Comparison of ENCODE assay signal across 14 cellular contexts in genomic region chr7:107951172-107951787, GRCh38. TPM values are rescaled to one million over a fixed set of nuclear protein-coding genes. Genes with fewer than 3 reads are reported as not detected.
DNase-seq lines count a peak whose midpoint lies in the region; ATAC-seq and TF ChIP-seq lines count a peak whose summit lies in the region.
"Had no signal": no experiment of that assay in that cellular context is flagged by ENCODE, and none has a peak within 500 bp of the region (broad histone marks: within the 10 kb centered on the region; RNA-seq: fewer than 3 reads in every experiment).

No MANE protein-coding gene starts in this region.

- H3K9ac ChIP-seq in PC-3 (ENCODE audit: low read length) (no peak overlapping the region), mesenchymal stem cell (ENCODE audit: low read length) (no peak overlapping the region), stomach smooth muscle (ENCODE audit: low read length in 2 of 2) (no peak overlapping the region)

- ATAC-seq in PC-3 (no peak), GM18870 (IDR thresholded peaks at IDR 0.05; ENCODE audit: unreplicated experiment) (no peak)
- ATAC-seq: GM12878 had no signal

- no peak overlapping the region for H3K4me3 ChIP-seq in PC-3 (ENCODE audit: low read length)
- no peak overlapping the region for H3K4me3 ChIP-seq in mesenchymal stem cell (ENCODE audit: insufficient read depth in 1 of 2, low read depth in 1 of 2, low read length in 2 of 2)
- H3K4me3 ChIP-seq in stomach smooth muscle (ENCODE audit: low read length in 2 of 2): no peak overlapping the region
- H3K4me3 ChIP-seq: GM12878, SK-N-MC had no signal

- H3K23ac ChIP-seq in mesenchymal stem cell (ENCODE audit: low read length in 2 of 2): no peak overlapping the region

- H3K79me2 ChIP-seq in PC-3 (ENCODE audit: low read length): no peaks in the 10 kb centered on the region

- no peaks in the 10 kb centered on the region for H3K9me3 ChIP-seq in PC-3 (ENCODE audit: low read length)
- no peaks in the 10 kb centered on the region for H3K9me3 ChIP-seq in mesenchymal stem cell (ENCODE audit: control insufficient read depth, low read length)
- no peaks in the 10 kb centered on the region for H3K9me3 ChIP-seq in stomach smooth muscle (ENCODE audit: control insufficient read depth in 2 of 2, low read length in 2 of 2)

- peaks cover 70% of the 10 kb centered on the region for H3K4me1 Mint-ChIP-seq in chondrocyte (ENCODE audit: low read depth)

- H3K4me3 Mint-ChIP-seq in chondrocyte (ENCODE audit: unreplicated experiment): no peak overlapping the region

- POLR2A ChIA-PET in PC-3 (lab: Charles Lee; ENCODE audit: unreplicated experiment): no interaction called here

- H3K4me1 ChIP-seq in PC-3 (ENCODE audit: insufficient read depth, low read length) (peaks cover 63% of the 10 kb centered on the region), mesenchymal stem cell (ENCODE audit: control insufficient read depth, insufficient read depth, low read depth, low read length) (peaks cover 22% of the 10 kb centered on the region), stomach smooth muscle (ENCODE audit: control insufficient read depth, insufficient read depth, low read length) (peaks cover 27% of the 10 kb centered on the region)

- peak overlapping the region in 1 of 2 experiments; percentile 65 for H3K18ac ChIP-seq in mesenchymal stem cell (ENCODE audit: low read depth in 1 of 2, low read length in 2 of 2)

- no peaks in the 10 kb centered on the region for H3K79me1 ChIP-seq in mesenchymal stem cell (replicated peaks; ENCODE audit: low read length, poor library complexity, severe bottlenecking)

- H3K27me3 Mint-ChIP-seq in chondrocyte (ENCODE audit: low read depth): no peaks in the 10 kb centered on the region

- CTCF ChIA-PET in PC-3 (lab: Charles Lee): interaction anchor here (0.6 kb wide), 1 partner anchor 146 kb away, joined by 3 read pairs; no protein-coding TSS in a partner anchor

- no peaks in the 10 kb centered on the region for H4K20me1 ChIP-seq in PC-3 (ENCODE audit: low read length)

- BruUV-seq in PC-3 (replicated peaks; lab: Mats Ljungman, UMichigan): no TSS peak

- H3K36me3 Mint-ChIP-seq in chondrocyte (ENCODE audit: low read depth): peaks cover 54% of the 10 kb centered on the region

- no peak overlapping the region for H3K14ac ChIP-seq in mesenchymal stem cell (ENCODE audit: low read length in 2 of 2)

- no peak for TF ChIP-seq CTCF in PC-3 (conservative IDR thresholded peaks at IDR 0.05; ENCODE audit: low read depth, low read length)
- TF ChIP-seq CTCF in chondrocyte (IDR thresholded peaks at IDR 0.05): no peak

- H3K9me3 Mint-ChIP-seq in chondrocyte (ENCODE audit: low read depth): no peaks in the 10 kb centered on the region

- H4K91ac ChIP-seq in mesenchymal stem cell (ENCODE audit: low read length): peak overlapping the region; percentile 79

- H3K27ac ChIP-seq in PC-3 (ENCODE audit: low read length) (peak overlapping the region; percentile 83), mesenchymal stem cell (ENCODE audit: low read length, poor library complexity, severe bottlenecking) (peak overlapping the region; percentile 67), stomach smooth muscle (ENCODE audit: low read length) (peak overlapping the region; percentile 49)
- H3K27ac ChIP-seq: SK-N-MC had no signal

- no peak overlapping the region for H3K4ac ChIP-seq in mesenchymal stem cell (ENCODE audit: low read depth in 1 of 2, low read length in 2 of 2)

- H2BK15ac ChIP-seq in mesenchymal stem cell (ENCODE audit: low read depth, poor library complexity, severe bottlenecking): no peak overlapping the region

- DNase-seq in PC-3 (no peak), chondrocyte (ENCODE audit: low spot score) (no peak), mesenchymal stem cell (no peak), head of caudate nucleus (no peak), NCI-H146 treated with DMSO at 0.1 percent for 48 hours (lab: John Stamatoyannopoulos, UW; ENCODE audit: unreplicated experiment) (no peak)
- DNase-seq: activated CD8-positive, alpha-beta memory T cell treated with anti-CD3 and anti-CD28 coated beads, Interleukin-2, amount 50 U/mL, for 4 hours; GF-D8; hypothalamus; Kasumi-1; stimulated activated CD4-positive, alpha-beta T cell treated with anti-CD3 and anti-CD28 coated beads, Interleukin-2, amount 100 ng/mL, for 24 hours had no signal

- H3K27ac Mint-ChIP-seq in chondrocyte (ENCODE audit: unreplicated experiment): peak overlapping the region; percentile 36

- WGBS in mesenchymal stem cell: 97% methylated on average over 12 of the region's 14 CpGs

- H2BK5ac ChIP-seq in mesenchymal stem cell (ENCODE audit: low read depth, low read length, poor library complexity, severe bottlenecking): no peak overlapping the region

- peak overlapping the region in 1 of 2 experiments; percentile 49 for H2BK12ac ChIP-seq in mesenchymal stem cell (ENCODE audit: low read length in 2 of 2)

- H3K9me2 ChIP-seq in PC-3 (replicated peaks; ENCODE audit: low read length): no peaks in the 10 kb centered on the region

- peak overlapping the region; percentile 29 for H4K8ac ChIP-seq in mesenchymal stem cell (ENCODE audit: low read length)

- no peak overlapping the region for H2AK5ac ChIP-seq in mesenchymal stem cell (ENCODE audit: low read length, severe bottlenecking)

- intact Hi-C loops in PC-3 (cut with micrococcal nuclease): no loop called here
- intact Hi-C loops in head of caudate nucleus (cut with DNase I): no loop called here

- H3K4me2 ChIP-seq in PC-3 (ENCODE audit: low read length): peak overlapping the region; percentile 67
- H3K4me2 ChIP-seq in mesenchymal stem cell (ENCODE audit: low read length, poor library complexity, severe bottlenecking): no peak overlapping the region

- H3K27me3 ChIP-seq in PC-3 (ENCODE audit: low read length) (no peaks in the 10 kb centered on the region), mesenchymal stem cell (ENCODE audit: control insufficient read depth in 1 of 2, insufficient read depth in 1 of 2, low read length in 2 of 2) (no peaks in the 10 kb centered on the region), stomach smooth muscle (ENCODE audit: control insufficient read depth in 1 of 2, insufficient read depth in 2 of 2, low read length in 2 of 2) (no peaks in the 10 kb centered on the region)

- H2AFZ ChIP-seq in PC-3 (ENCODE audit: low read length) (no peak overlapping the region), mesenchymal stem cell (ENCODE audit: low read depth, low read length) (no peak overlapping the region)

- H2BK120ac ChIP-seq in mesenchymal stem cell (ENCODE audit: low read depth, low read length): no peak overlapping the region

- peaks cover 17% of the 10 kb centered on the region for H3F3A ChIP-seq in PC-3 (ENCODE audit: low read length, unreplicated experiment)

- H3K36me3 ChIP-seq in PC-3 (ENCODE audit: low read depth, low read length) (peaks cover 29% of the 10 kb centered on the region), mesenchymal stem cell (ENCODE audit: control insufficient read depth in 1 of 2, insufficient read depth in 2 of 2, low read depth in 1 of 2, low read length in 2 of 2) (peaks cover 49 to 81% of the 10 kb centered on the region in 2 experiments), stomach smooth muscle (ENCODE audit: control insufficient read depth in 2 of 2, insufficient read depth in 2 of 2, low read length in 2 of 2) (peaks cover 25 to 31% of the 10 kb centered on the region in 2 donors)

RNA-seq across cellular contexts. Expression of gene LAMB1, which starts 51.7 kb away (rescaled TPM):
- total RNA-seq in PC-3 (2014; rRNA removed) (74.3 and 101 TPM in 2 replicates), chondrocyte (405 to 481 TPM (median 466 TPM) in 3 replicates)
- polyA plus RNA-seq in mesenchymal stem cell (2013, experiment 1 of 2): 509 TPM
- 467 TPM for polyA plus RNA-seq in mesenchymal stem cell (2013, experiment 2 of 2)
